In the genomic region with DNA sequence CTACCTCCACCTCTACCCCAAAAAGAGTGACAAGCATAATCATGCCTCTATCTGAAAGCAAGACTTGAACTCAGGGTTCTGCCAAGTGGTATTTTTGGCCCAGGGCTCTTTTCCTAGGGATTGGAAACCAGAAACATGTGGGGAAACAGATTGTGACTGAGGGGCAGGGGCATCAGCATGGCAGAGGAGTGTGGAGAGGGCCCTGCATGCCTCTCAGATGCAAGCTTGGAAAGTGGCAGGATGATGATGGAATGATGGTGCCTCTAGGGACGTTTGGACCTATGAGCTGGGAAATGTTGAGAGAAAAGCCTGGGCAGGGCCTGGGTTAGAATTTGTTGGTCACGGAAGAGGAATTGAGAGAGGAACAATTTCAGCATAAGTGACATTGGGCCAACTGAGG, we compare ENCODE assay signal across 21 cellular contexts.
"Had no signal": no experiment of that assay in that cellular context is flagged by ENCODE, and none has a peak within 500 bp of the region (broad histone marks: within the 10 kb centered on the region; RNA-seq: fewer than 3 reads in every experiment).

No MANE protein-coding gene starts in this region.

- H3K4me1 ChIP-seq: prostate gland had no signal

- H3K36me3 Mint-ChIP-seq: natural killer cell treated with Interleukin-12 subunit alpha and Interleukin-12 subunit beta and Interleukin-15 and Interleukin-18, amount 100 ng/mL, for 72 hours; stimulated activated effector memory CD8-positive, alpha-beta T cell treated with anti-CD3 and anti-CD28 coated beads, Interleukin-12 subunit alpha, Interleukin-12 subunit beta, amount 100 ng/mL, for 72 hours had no signal

- H3K27me3 ChIP-seq: pancreas had no signal

- H3K36me3 ChIP-seq: heart right ventricle, left lung, lower lobe of right lung, neural progenitor cell, pancreas, prostate gland, right lobe of liver, tibial artery, upper lobe of right lung had no signal

- H3K4me3 Mint-ChIP-seq: dendritic cell treated with granulocyte-macrophage colony-stimulating factor and Interleukin-4, amounts not matched to agents 40 ng/mL and 50 ng/mL, for 4 days; memory B cell; natural killer cell treated with Interleukin-12 subunit alpha and Interleukin-12 subunit beta and Interleukin-15 and Interleukin-18, amount 100 ng/mL, for 72 hours; neural progenitor cell; stimulated activated effector memory CD8-positive, alpha-beta T cell treated with anti-CD3 and anti-CD28 coated beads, Interleukin-12 subunit alpha, Interleukin-12 subunit beta, amount 100 ng/mL, for 72 hours; stimulated activated naive CD8-positive, alpha-beta T cell treated with anti-CD3 and anti-CD28 coated beads, Interleukin-15, Interleukin-2, amounts not matched to agents 100 ng/mL and 50 ng/mL, for 24 hours had no signal

- H3K4me2 ChIP-seq: neural progenitor cell had no signal

- H3K9ac ChIP-seq: neural progenitor cell had no signal

- H3K9me3 Mint-ChIP-seq: dendritic cell treated with granulocyte-macrophage colony-stimulating factor and Interleukin-4, amounts not matched to agents 40 ng/mL and 50 ng/mL, for 4 days; memory B cell; natural killer cell treated with Interleukin-12 subunit alpha and Interleukin-12 subunit beta and Interleukin-15 and Interleukin-18, amount 100 ng/mL, for 72 hours; stimulated activated effector memory CD8-positive, alpha-beta T cell treated with anti-CD3 and anti-CD28 coated beads, Interleukin-12 subunit alpha, Interleukin-12 subunit beta, amount 100 ng/mL, for 72 hours; stimulated activated naive CD8-positive, alpha-beta T cell treated with anti-CD3 and anti-CD28 coated beads, Interleukin-15, Interleukin-2, amounts not matched to agents 100 ng/mL and 50 ng/mL, for 24 hours had no signal

- H3K4me1 Mint-ChIP-seq: stimulated activated effector memory CD8-positive, alpha-beta T cell treated with anti-CD3 and anti-CD28 coated beads, Interleukin-12 subunit alpha, Interleukin-12 subunit beta, amount 100 ng/mL, for 72 hours had no signal

- ATAC-seq: heart right ventricle; left lung; lower lobe of right lung; natural killer cell treated with Interleukin-12 subunit alpha and Interleukin-12 subunit beta and Interleukin-15 and Interleukin-18, amount 100 ng/mL, for 72 hours; pancreas; right lobe of liver; stimulated activated effector memory CD8-positive, alpha-beta T cell treated with anti-CD3 and anti-CD28 coated beads, Interleukin-12 subunit alpha, Interleukin-12 subunit beta, amount 100 ng/mL, for 72 hours; upper lobe of right lung had no signal

- H2AFZ ChIP-seq: neural progenitor cell had no signal

- H3K27ac ChIP-seq: heart right ventricle, left lung, lower lobe of right lung, neural progenitor cell, pancreas, prostate gland, right lobe of liver, tibial artery, upper lobe of right lung had no signal

- DNase-seq: cerebellar nuclear complex; erythroblast; heart right ventricle; hypothalamus; left lung; lower lobe of right lung; midbrain; nucleus accumbens; pancreas; stimulated activated CD4-positive, alpha-beta T cell treated with anti-CD3 and anti-CD28 coated beads, Interleukin-4, amount 100 ng/mL, for 1 hour; stimulated activated CD8-positive, alpha-beta memory T cell treated with anti-CD3 and anti-CD28 coated beads, Interleukin-4, amount 100 ng/mL, for 48 hours; tibial artery; upper lobe of right lung had no signal

- H3K4me3 ChIP-seq: heart right ventricle, left lung, lower lobe of right lung, neural progenitor cell, pancreas, prostate gland, right lobe of liver, tibial artery, upper lobe of right lung had no signal

- H3K27ac Mint-ChIP-seq: dendritic cell treated with granulocyte-macrophage colony-stimulating factor and Interleukin-4, amounts not matched to agents 40 ng/mL and 50 ng/mL, for 4 days; memory B cell; natural killer cell treated with Interleukin-12 subunit alpha and Interleukin-12 subunit beta and Interleukin-15 and Interleukin-18, amount 100 ng/mL, for 72 hours; neural progenitor cell; stimulated activated effector memory CD8-positive, alpha-beta T cell treated with anti-CD3 and anti-CD28 coated beads, Interleukin-12 subunit alpha, Interleukin-12 subunit beta, amount 100 ng/mL, for 72 hours; stimulated activated naive CD8-positive, alpha-beta T cell treated with anti-CD3 and anti-CD28 coated beads, Interleukin-15, Interleukin-2, amounts not matched to agents 100 ng/mL and 50 ng/mL, for 24 hours had no signal

- H3K9me3 ChIP-seq: heart right ventricle, left lung, lower lobe of right lung, pancreas, prostate gland, right lobe of liver, tibial artery, upper lobe of right lung had no signal
